8 cellular contexts compared by ENCODE assay signal in genomic region chr18:63316612-63317555, GRCh38. TPM values are rescaled to one million over a fixed set of nuclear protein-coding genes. Genes with fewer than 3 reads are reported as not detected.
DNase-seq lines count a peak whose midpoint lies in the region; ATAC-seq and TF ChIP-seq lines count a peak whose summit lies in the region.

No MANE protein-coding gene starts in this region.

- H3K9ac ChIP-seq in OCI-LY3 (ENCODE audit: low read length) = peak overlapping the region; percentile 89

- H2AFZ ChIP-seq in OCI-LY3 (ENCODE audit: low read depth, low read length) = no peak overlapping the region

- H3K9me3 ChIP-seq in left ventricle myocardium inferior (replicated peaks) (no peaks in the 10 kb centered on the region), OCI-LY3 (ENCODE audit: insufficient read depth, low read length) (no peaks in the 10 kb centered on the region), upper lobe of left lung (no peaks in the 10 kb centered on the region)

- H3K4me3 ChIP-seq in left ventricle myocardium inferior (peak overlapping the region; percentile 73), OCI-LY3 (ENCODE audit: low read length) (peak overlapping the region; percentile 79), kidney epithelial cell (ENCODE audit: low read depth, low read length) (peak overlapping the region; percentile 74), upper lobe of left lung (peak overlapping the region in 3 of 4 donors; percentile 72 to 90 (median 85))

- H3K79me2 ChIP-seq in OCI-LY3 (ENCODE audit: low read length) = peaks cover 93% of the 10 kb centered on the region

- no peak for TF ChIP-seq POLR2A in upper lobe of left lung (IDR thresholded peaks at IDR 0.05)

- peak overlapping the region; percentile 94 for H3K4me2 ChIP-seq in OCI-LY3 (ENCODE audit: low read length)

- H3K27ac ChIP-seq in left ventricle myocardium inferior (replicated peaks) (peak overlapping the region; percentile 85), OCI-LY3 (ENCODE audit: low read length) (peak overlapping the region; percentile 88), upper lobe of left lung (peak overlapping the region in 3 of 4 donors; percentile 34 to 73 (median 66))

- WGBS in upper lobe of left lung, 2 donors = 78 to 80% methylated on average over 4 of the region's 4 CpGs

- intact Hi-C loops in left ventricle myocardium inferior (cut with micrococcal nuclease) = no loop called here
- intact Hi-C loops in left cardiac atrium (cut with DNase I) = no loop called here

- ATAC-seq in left cardiac atrium (no peak), upper lobe of left lung (ENCODE audit: low FRiP score in 2 of 2) (no peak), HG03139 (IDR thresholded peaks at IDR 0.05; ENCODE audit: unreplicated experiment) (no peak), HG03521 (IDR thresholded peaks at IDR 0.05; ENCODE audit: unreplicated experiment) (no peak)

- no peak for DNase-seq in left ventricle myocardium inferior
- no peak for DNase-seq in left cardiac atrium
- DNase-seq in kidney epithelial cell (ENCODE audit: low read depth) = no peak
- DNase-seq in upper lobe of left lung = no peak
- DNase-seq in NCI-H2227 (lab: John Stamatoyannopoulos, UW; ENCODE audit: unreplicated experiment) = no peak

- peaks cover 44% of the 10 kb centered on the region for H3K4me1 ChIP-seq in left ventricle myocardium inferior
- H3K4me1 ChIP-seq in OCI-LY3 (ENCODE audit: low read length) = peaks cover 39% of the 10 kb centered on the region
- peaks cover 9 to 27% (median 22%) of the 10 kb centered on the region in 4 donors for H3K4me1 ChIP-seq in upper lobe of left lung

- H3K36me3 ChIP-seq in left ventricle myocardium inferior (no peaks in the 10 kb centered on the region), OCI-LY3 (replicated peaks; ENCODE audit: low read depth, low read length) (peaks cover 62% of the 10 kb centered on the region), kidney epithelial cell (ENCODE audit: control insufficient read depth, insufficient read depth, low read length) (no peaks in the 10 kb centered on the region), upper lobe of left lung (no peaks in the 10 kb centered on the region)

- H3K27me3 ChIP-seq in left ventricle myocardium inferior (ENCODE audit: low read depth) (no peaks in the 10 kb centered on the region), OCI-LY3 (ENCODE audit: low read depth, low read length) (no peaks in the 10 kb centered on the region), kidney epithelial cell (ENCODE audit: control insufficient read depth, insufficient read depth, low read length) (peaks cover 2% of the 10 kb centered on the region), upper lobe of left lung (peaks cover 0 to 5% (median 2%) of the 10 kb centered on the region in 4 donors)

- TF ChIP-seq EP300 in upper lobe of left lung (IDR thresholded peaks at IDR 0.05) = no peak

- H4K20me1 ChIP-seq in OCI-LY3 (ENCODE audit: insufficient read depth, low read length) = no peaks in the 10 kb centered on the region

- TF ChIP-seq CTCF in left ventricle myocardium inferior (IDR thresholded peaks at IDR 0.05; ENCODE audit: borderline replicate concordance) = no peak
- TF ChIP-seq CTCF in OCI-LY3 (IDR thresholded peaks at IDR 0.05; ENCODE audit: low read depth, low read length) = no peak
- no peak for TF ChIP-seq CTCF in kidney epithelial cell (IDR thresholded peaks at IDR 0.05; ENCODE audit: insufficient read depth, low read length, poor library complexity, severe bottlenecking)
- no peak for TF ChIP-seq CTCF in upper lobe of left lung (IDR thresholded peaks at IDR 0.05)

RNA-seq across cellular contexts. Expression of gene BCL2, which starts 2.7 kb away (rescaled TPM):
- total RNA-seq in left ventricle myocardium inferior (7.3 TPM), left cardiac atrium (10 to 100 TPM; 10.1 to 11.6 TPM), kidney epithelial cell (5.2 and 8.4 TPM in 2 replicates), upper lobe of left lung (10 to 100 TPM in 4 of 6 donors, 1 to 10 TPM in 2; 5.9 to 19.9 (median 11.4) TPM)

RNA-seq across cellular contexts. Expression of gene KDSR, which starts 50.1 kb away (rescaled TPM):
- total RNA-seq in left ventricle myocardium inferior (31.3 TPM), left cardiac atrium (10 to 100 TPM; 48.0 to 58.1 TPM), kidney epithelial cell (32.1 and 36.3 TPM in 2 replicates), upper lobe of left lung (10 to 100 TPM; 26.2 to 68.8 (median 45.2) TPM)
